In the genomic region with DNA sequence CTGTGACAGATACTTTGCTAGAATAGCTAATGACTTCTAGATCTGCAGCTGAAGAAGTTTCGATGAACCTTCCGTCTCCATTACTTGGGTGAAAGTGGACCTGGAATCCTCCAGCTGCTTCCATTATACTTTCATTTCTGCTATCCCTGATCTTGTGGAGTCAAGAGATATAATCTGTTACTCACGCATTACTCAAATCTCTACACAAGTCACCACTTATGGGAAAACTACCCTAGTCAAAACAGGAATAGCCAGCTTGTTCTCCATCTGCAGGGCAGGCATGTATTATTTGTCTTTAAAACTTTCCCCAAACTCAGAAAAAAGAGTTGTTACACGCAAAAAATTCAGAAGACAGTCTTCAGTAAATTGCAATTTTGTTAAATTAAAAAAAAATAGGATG, we compare ENCODE assay signal across 16 cellular contexts. TPM values are rescaled to one million over a fixed set of nuclear protein-coding genes. Genes with fewer than 3 reads are reported as not detected.
DNase-seq lines count a peak whose midpoint lies in the region; ATAC-seq, FAIRE-seq and TF ChIP-seq lines count a peak whose summit lies in the region.
"Had no signal": no experiment of that assay in that cellular context is flagged by ENCODE, and none has a peak within 500 bp of the region (broad histone marks: within the 10 kb centered on the region; RNA-seq: fewer than 3 reads in every experiment).

No MANE protein-coding gene starts in this region.

- H3K27ac ChIP-seq in keratinocyte (ENCODE audit: control insufficient read depth, insufficient read depth, low read length): no peak overlapping the region

- H3K4me1 ChIP-seq in keratinocyte (ENCODE audit: control insufficient read depth, extremely low read depth, insufficient read depth, low read length): peaks cover 21% of the 10 kb centered on the region

- no peaks in the 10 kb centered on the region for H3K36me3 ChIP-seq in GM06990 (ENCODE audit: control insufficient read depth, insufficient read depth, low read length)
- peaks cover 0 to 4% of the 10 kb centered on the region in 2 experiments for H3K36me3 ChIP-seq in keratinocyte (ENCODE audit: control insufficient read depth in 2 of 2, extremely low read depth in 1 of 2, insufficient read depth in 2 of 2, low read length in 2 of 2)

- H3K27me3 ChIP-seq in GM06990 (replicated peaks; ENCODE audit: control insufficient read depth, insufficient read depth, low read length) (no peaks in the 10 kb centered on the region), keratinocyte (ENCODE audit: control insufficient read depth, extremely low read depth, insufficient read depth, low read length) (no peaks in the 10 kb centered on the region)

- no peak for TF ChIP-seq CTCF in GM06990 (IDR thresholded peaks at IDR 0.05; ENCODE audit: insufficient read depth, low read length, poor library complexity, severe bottlenecking)
- TF ChIP-seq CTCF in keratinocyte (optimal IDR thresholded peaks at IDR 0.05 in 1 of 3, IDR thresholded peaks at IDR 0.05 in 1 of 3, conservative IDR thresholded peaks at IDR 0.05 in 1 of 3; ENCODE audit: extremely low read depth in 1 of 3, insufficient read depth in 2 of 3, low read length in 3 of 3): no peak

- H3K9ac ChIP-seq in keratinocyte (ENCODE audit: control insufficient read depth, extremely low read depth, insufficient read depth, low read length): no peak overlapping the region

- H3K9me1 ChIP-seq in keratinocyte (ENCODE audit: control insufficient read depth, extremely low read depth, insufficient read depth, low read length): no peaks in the 10 kb centered on the region

- H2AFZ ChIP-seq in keratinocyte (ENCODE audit: control insufficient read depth, low read length): peak overlapping the region; percentile 14

- no peaks in the 10 kb centered on the region for H4K20me1 ChIP-seq in keratinocyte (ENCODE audit: control insufficient read depth, extremely low read depth, insufficient read depth, low read length)

- peaks cover 19% of the 10 kb centered on the region for H3K79me2 ChIP-seq in keratinocyte (ENCODE audit: control insufficient read depth, insufficient read depth, low read length)

- dilution Hi-C loops in keratinocyte (cut with MboI; ENCODE audit: extremely low pct_ligation_motif_present, low sequenced_read_pairs): no loop called here

- H3K9me3 ChIP-seq in keratinocyte (ENCODE audit: control insufficient read depth, low read depth, low read length): no peaks in the 10 kb centered on the region

- DNase-seq in GM06990 (ENCODE audit: extremely low read depth, insufficient read length): peak; percentile 22
- DNase-seq in M059J (ENCODE audit: low read depth): peak; percentile 16
- DNase-seq in amniotic epithelial cell (ENCODE audit: low read depth): peak; percentile 32
- no peak for DNase-seq in keratinocyte (ENCODE audit: low read depth, low spot score)
- no peak for DNase-seq in stimulated activated naive CD4-positive, alpha-beta T cell (lab: John Stamatoyannopoulos, UW)
- no peak for DNase-seq in putamen (ENCODE audit: low spot score)
- no peak for DNase-seq in foreskin melanocyte
- DNase-seq: AML-193; CD4-positive, alpha-beta memory T cell; DND-41; NCI-H1092; NCI-H345; SHP77 had no signal

- FAIRE-seq in keratinocyte (lab: Jason Lieb, UNC): peak; percentile 20
- FAIRE-seq: D721Med had no signal

- ATAC-seq in GM18861 (IDR thresholded peaks at IDR 0.05; ENCODE audit: unreplicated experiment): no peak
- ATAC-seq: HCT116 had no signal

- peak overlapping the region; percentile 54 for H3K4me2 ChIP-seq in keratinocyte (ENCODE audit: control insufficient read depth, extremely low read depth, insufficient read depth, low read depth, low read length)

- H3K4me3 ChIP-seq in GM06990 (replicated peaks; ENCODE audit: low read depth, low read length) (no peak overlapping the region), keratinocyte (ENCODE audit: control insufficient read depth in 2 of 3, extremely low read depth in 1 of 3, insufficient read depth in 2 of 3, low read depth in 1 of 3, low read length in 3 of 3) (peak overlapping the region in 1 of 3 experiments; percentile 36)

RNA-seq across cellular contexts. Expression of gene KTN1, which starts 2.8 kb away (rescaled TPM):
- 74.6 and 76.6 TPM in 2 replicates for total RNA-seq in M059J (2014; rRNA removed; shearing (Covaris generic))
- 62.6 to 121 TPM (median 81.3 TPM) in 3 replicates for polyA plus RNA-seq in keratinocyte
- 353 TPM for polyA plus RNA-seq in keratinocyte (2011; ENCODE audit: low read depth)
- polyA plus RNA-seq in keratinocyte (2011; cell fraction: cytosol; rRNA removed): 51.6 and 77.8 TPM in 2 replicates
- 72.4 and 135 TPM in 2 replicates for polyA plus RNA-seq in keratinocyte (2011; cell fraction: nucleus; rRNA removed)
- polyA plus RNA-seq in keratinocyte (2012; ENCODE audit: low replicate concordance): 70.7 and 116 TPM in 2 replicates
- 5.2 to 65.1 TPM (median 21.7 TPM) in 3 replicates for polyA minus RNA-seq in keratinocyte
- 63.1 TPM for polyA minus RNA-seq in keratinocyte (2011; cell fraction: cytosol; rRNA and poly(A)+ RNA removed)
- polyA minus RNA-seq in keratinocyte (2011; cell fraction: nucleus; rRNA and poly(A)+ RNA removed): 67.3 and 125 TPM in 2 replicates

Comparison
In these comparisons a context has a peak if more than half of its experiments do, and no peak if none do; other contexts are left out.
1. DNase-seq: peak in GM06990 (single experiment), M059J (single experiment) and amniotic epithelial cell (single experiment); none in keratinocyte (single experiment), stimulated activated naive CD4-positive, alpha-beta T cell (0 of 6), putamen (single experiment) and foreskin melanocyte (single experiment).